In the genomic region with DNA sequence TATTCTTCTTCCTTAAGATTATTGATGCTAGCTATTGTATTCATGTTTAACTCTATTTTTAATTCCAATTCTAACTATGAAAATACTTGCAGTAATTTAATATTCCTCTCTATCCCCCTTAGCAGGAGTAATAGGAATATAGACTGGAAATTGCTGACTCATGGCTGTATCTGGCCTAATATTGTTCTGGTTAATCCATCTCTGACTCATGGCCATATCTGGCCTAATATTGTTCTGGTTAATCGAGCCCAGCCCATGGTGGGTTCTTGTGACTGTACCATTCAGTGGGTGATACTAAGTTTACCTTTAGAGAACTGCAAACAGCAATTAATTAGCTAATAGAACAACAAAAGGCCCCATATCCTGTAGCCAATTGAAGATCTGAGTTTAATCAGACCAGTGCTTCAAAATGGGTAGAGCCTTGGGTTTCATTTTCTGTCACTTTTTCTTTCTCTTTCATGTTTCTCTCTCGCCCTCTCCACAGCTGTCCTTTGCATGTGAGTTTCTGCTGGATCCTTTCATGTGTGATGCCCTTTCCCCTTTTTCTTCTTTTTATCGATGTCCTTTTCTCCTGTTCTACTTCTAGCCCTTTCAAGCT, we compare ENCODE assay signal across 11 cellular contexts. TPM values are rescaled to one million over a fixed set of nuclear protein-coding genes. Genes with fewer than 3 reads are reported as not detected.
DNase-seq lines count a peak whose midpoint lies in the region; ATAC-seq, FAIRE-seq and TF ChIP-seq lines count a peak whose summit lies in the region.
"Had no signal": no experiment of that assay in that cellular context is flagged by ENCODE, and none has a peak within 500 bp of the region (broad histone marks: within the 10 kb centered on the region; RNA-seq: fewer than 3 reads in every experiment).

No MANE protein-coding gene starts in this region.

- peaks cover 9% of the 10 kb centered on the region for H3K27me3 Mint-ChIP-seq in central memory CD8-positive, alpha-beta T cell
- H3K27me3 Mint-ChIP-seq in activated CD4-positive, alpha-beta memory T cell treated with anti-CD3 and anti-CD28 coated beads, Interleukin-2, amount 10 ng/mL, durations not matched to agents 7 days and 5 days, result peaks cover 5% of the 10 kb centered on the region
- no peaks in the 10 kb centered on the region for H3K27me3 Mint-ChIP-seq in Calu3 (ENCODE audit: unreplicated experiment)

- intact Hi-C loops in heart right ventricle (cut with DNase I) (no loop called here), Calu3 (cut with micrococcal nuclease; ENCODE audit: unreplicated experiment) (no loop called here)

- CTCF ChIA-PET in activated CD4-positive, alpha-beta memory T cell treated with anti-CD3 and anti-CD28 coated beads, Interleukin-2, amount 10 ng/mL, durations not matched to agents 7 days and 5 days (lab: Charles Lee), result no interaction called here
- CTCF ChIA-PET in Calu3 (lab: Charles Lee), result no interaction called here

- TF ChIP-seq CTCF in GM20000 (IDR thresholded peaks at IDR 0.05; ENCODE audit: extremely low read depth, missing control alignments) (no peak), right atrium auricular region (IDR thresholded peaks at IDR 0.05) (no peak), heart right ventricle (IDR thresholded peaks at IDR 0.05) (no peak), Calu3 (IDR thresholded peaks at IDR 0.05; ENCODE audit: unreplicated experiment) (no peak)

- DNase-seq in GM12891 (ENCODE audit: insufficient read length, low spot score) (peak; percentile 11), GM20000 (ENCODE audit: low spot score) (peak; percentile 42), right atrium auricular region (ENCODE audit: low spot score) (no peak), heart right ventricle (no peak), Calu3 (no peak)
- DNase-seq in central memory CD8-positive, alpha-beta T cell (ENCODE audit: low spot score in 2 of 2), result no peak
- DNase-seq in activated CD4-positive, alpha-beta memory T cell treated with anti-CD3 and anti-CD28 coated beads, Interleukin-2, amount 10 ng/mL, durations not matched to agents 7 days and 5 days, result no peak
- DNase-seq: DMS 273 treated with DMSO at 0.1 percent for 48 hours, naive B cell had no signal

- no peaks in the 10 kb centered on the region for H3K9me3 Mint-ChIP-seq in central memory CD8-positive, alpha-beta T cell
- no peaks in the 10 kb centered on the region for H3K9me3 Mint-ChIP-seq in activated CD4-positive, alpha-beta memory T cell treated with anti-CD3 and anti-CD28 coated beads, Interleukin-2, amount 10 ng/mL, durations not matched to agents 7 days and 5 days
- no peaks in the 10 kb centered on the region for H3K9me3 Mint-ChIP-seq in Calu3 (ENCODE audit: low read depth, unreplicated experiment)

- no peak for FAIRE-seq in GM12891 (lab: Jason Lieb, UNC)
- FAIRE-seq: TTC549 had no signal

- ATAC-seq in HG03135 (IDR thresholded peaks at IDR 0.05; ENCODE audit: unreplicated experiment) (peak; percentile 98), heart right ventricle (no peak)
- ATAC-seq in central memory CD8-positive, alpha-beta T cell (replicated peaks; ENCODE audit: extremely low read depth, poor library complexity, severe bottlenecking), result no peak

- H3K36me3 ChIP-seq in right atrium auricular region, result no peaks in the 10 kb centered on the region
- H3K36me3 ChIP-seq in heart right ventricle, result no peaks in the 10 kb centered on the region

- H3K36me3 Mint-ChIP-seq in central memory CD8-positive, alpha-beta T cell (ENCODE audit: insufficient read depth), result no peaks in the 10 kb centered on the region
- H3K36me3 Mint-ChIP-seq in activated CD4-positive, alpha-beta memory T cell treated with anti-CD3 and anti-CD28 coated beads, Interleukin-2, amount 10 ng/mL, durations not matched to agents 7 days and 5 days (ENCODE audit: low read depth), result no peaks in the 10 kb centered on the region
- peaks cover 6% of the 10 kb centered on the region for H3K36me3 Mint-ChIP-seq in Calu3 (ENCODE audit: insufficient read depth, unreplicated experiment)

- no peaks in the 10 kb centered on the region for H3K9me3 ChIP-seq in right atrium auricular region
- peaks cover 0 to 3% (median 0%) of the 10 kb centered on the region in 11 donors for H3K9me3 ChIP-seq in heart right ventricle

- no peaks in the 10 kb centered on the region for H3K4me1 ChIP-seq in right atrium auricular region
- H3K4me1 ChIP-seq in heart right ventricle, result peaks cover 0 to 11% (median 0%) of the 10 kb centered on the region in 9 donors

- peak overlapping the region; percentile 29 for H3K27ac Mint-ChIP-seq in central memory CD8-positive, alpha-beta T cell (ENCODE audit: low read depth)
- no peak overlapping the region for H3K27ac Mint-ChIP-seq in activated CD4-positive, alpha-beta memory T cell treated with anti-CD3 and anti-CD28 coated beads, Interleukin-2, amount 10 ng/mL, durations not matched to agents 7 days and 5 days
- H3K27ac Mint-ChIP-seq in Calu3 (ENCODE audit: unreplicated experiment), result no peak overlapping the region
- H3K27ac Mint-ChIP-seq: naive B cell had no signal

- WGBS in heart right ventricle, 2 donors, result 77 to 83% methylated on average over 3 of the region's 3 CpGs

- no peak overlapping the region for H3K27ac ChIP-seq in right atrium auricular region
- no peak overlapping the region for H3K27ac ChIP-seq in heart right ventricle

- H3K4me1 Mint-ChIP-seq in central memory CD8-positive, alpha-beta T cell, result peaks cover 18% of the 10 kb centered on the region
- peaks cover 21% of the 10 kb centered on the region for H3K4me1 Mint-ChIP-seq in activated CD4-positive, alpha-beta memory T cell treated with anti-CD3 and anti-CD28 coated beads, Interleukin-2, amount 10 ng/mL, durations not matched to agents 7 days and 5 days
- H3K4me1 Mint-ChIP-seq in Calu3 (ENCODE audit: low read depth, unreplicated experiment), result peaks cover 11% of the 10 kb centered on the region

- no peak overlapping the region for H3K4me3 Mint-ChIP-seq in central memory CD8-positive, alpha-beta T cell
- no peak overlapping the region for H3K4me3 Mint-ChIP-seq in activated CD4-positive, alpha-beta memory T cell treated with anti-CD3 and anti-CD28 coated beads, Interleukin-2, amount 10 ng/mL, durations not matched to agents 7 days and 5 days
- no peak overlapping the region for H3K4me3 Mint-ChIP-seq in Calu3 (ENCODE audit: low read depth, unreplicated experiment)
- H3K4me3 Mint-ChIP-seq: naive B cell had no signal

- H3K27me3 ChIP-seq in right atrium auricular region (no peaks in the 10 kb centered on the region), heart right ventricle (no peaks in the 10 kb centered on the region)

- POLR2A ChIA-PET in activated CD4-positive, alpha-beta memory T cell treated with anti-CD3 and anti-CD28 coated beads, Interleukin-2, amount 10 ng/mL, durations not matched to agents 7 days and 5 days (lab: Charles Lee), result no interaction called here

- no peak for TF ChIP-seq POLR2A in GM12891 (IDR thresholded peaks at IDR 0.05; ENCODE audit: low read depth, low read length)

- H3K4me3 ChIP-seq in right atrium auricular region (no peak overlapping the region), heart right ventricle (no peak overlapping the region)

- no TSS peak for BruUV-seq in Calu3 (replicated peaks; lab: Mats Ljungman, UMichigan)

TF ChIP-seq in GM12891, 5 proteins besides CTCF, POLR2A, EP300 and RAD21:
- TF ChIP-seq SPI1 (IDR thresholded peaks at IDR 0.05; ENCODE audit: low read depth, low read length), result peak; percentile 14; the same call in 1 of the 2 replicates
- no peak for TF ChIP-seq PAX5 (IDR thresholded peaks at IDR 0.05; ENCODE audit: insufficient read depth, low read length, severe bottlenecking)
- no peak for TF ChIP-seq TAF1 (IDR thresholded peaks at IDR 0.05; ENCODE audit: low read depth, low read length)
- no peak for TF ChIP-seq POLR2AphosphoS5 (IDR thresholded peaks at IDR 0.05; ENCODE audit: low read depth, low read length)

RNA-seq across cellular contexts. Expression of a gene that starts 50.6 kb away (rescaled TPM):
- polyA plus RNA-seq in GM12891 (2012; ENCODE audit: low read depth, missing spikeins), result not detected
- under 1 TPM; 0.35 to 0.48 TPM for total RNA-seq in right atrium auricular region
- total RNA-seq in activated CD4-positive, alpha-beta memory T cell treated with anti-CD3 and anti-CD28 coated beads, Interleukin-2, amount 10 ng/mL, durations not matched to agents 7 days and 5 days, result not detected
- 1 to 10 TPM in 1 of 10 donors, under 1 TPM in 9; 0.26 to 1.3 (median 0.64) TPM for total RNA-seq in heart right ventricle
- 1 to 10 TPM in 1 of 2 donors, under 1 TPM in 1; 0.71 to 2.0 TPM for polyA plus RNA-seq in heart right ventricle
- total RNA-seq in Calu3 (2022), result 3.3 and 8.1 TPM in 2 replicates

Comparison
In these comparisons a context has a peak if more than half of its experiments do, and no peak if none do; other contexts are left out.
1. DNase-seq: peak in GM12891 (single experiment) and GM20000 (single experiment); none in central memory CD8-positive, alpha-beta T cell (0 of 2), right atrium auricular region (single experiment), activated CD4-positive, alpha-beta memory T cell treated with anti-CD3 and anti-CD28 coated beads, Interleukin-2, amount 10 ng/mL, durations not matched to agents 7 days and 5 days (single experiment), heart right ventricle (0 of 2) and Calu3 (single experiment).